ENCODE assay signal across 22 cellular contexts in the genomic region with DNA sequence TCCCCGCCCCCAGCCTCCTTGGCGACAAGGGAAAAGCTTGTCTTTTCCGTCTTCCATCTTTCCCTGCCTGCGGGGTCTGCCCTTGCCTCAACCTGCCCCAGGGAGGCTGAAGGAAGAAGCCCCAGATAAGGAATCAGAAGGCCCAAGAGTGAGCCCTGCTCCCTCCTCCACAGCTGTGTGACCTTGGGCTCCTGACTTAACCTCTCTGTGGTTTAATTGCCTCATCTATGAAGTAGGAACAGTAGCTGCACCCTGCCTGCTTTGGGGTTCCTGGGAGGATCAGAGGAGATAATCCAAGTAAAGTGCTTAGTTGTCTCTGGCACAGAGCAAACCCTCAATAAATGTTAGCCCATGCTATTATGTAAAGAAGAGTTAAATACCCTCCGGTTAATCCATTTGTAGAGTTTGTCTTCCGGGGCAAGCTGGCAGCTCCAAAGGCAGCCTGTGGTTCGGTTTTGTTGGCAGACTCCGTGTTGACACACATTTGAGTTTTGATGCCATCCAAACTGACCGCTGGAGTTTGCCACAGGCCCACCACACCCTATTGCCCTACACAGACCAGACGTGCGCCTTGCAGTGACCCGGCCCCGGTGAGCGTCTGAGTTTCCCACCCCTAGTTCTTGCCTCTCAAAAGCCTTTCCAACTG. TPM values are rescaled to one million over a fixed set of nuclear protein-coding genes. Genes with fewer than 3 reads are reported as not detected.
DNase-seq lines count a peak whose midpoint lies in the region; ATAC-seq, FAIRE-seq and TF ChIP-seq lines count a peak whose summit lies in the region.
"Had no signal": no experiment of that assay in that cellular context is flagged by ENCODE, and none has a peak within 500 bp of the region (broad histone marks: within the 10 kb centered on the region; RNA-seq: fewer than 3 reads in every experiment).

No MANE protein-coding gene starts in this region.

- DNase-seq in amniotic epithelial cell (ENCODE audit: low read depth) (peak; percentile 21), fibroblast of villous mesenchyme (ENCODE audit: low read depth) (peak; percentile 71), neural progenitor cell (ENCODE audit: low spot score) (no peak), kidney (no peak), ascending aorta (ENCODE audit: low spot score in 2 of 2) (no peak)
- DNase-seq in activated CD8-positive, alpha-beta T cell treated with anti-CD3 and anti-CD28 coated beads, Interleukin-2, amount 10 ng/mL, durations not matched to agents 7 days and 5 days: no peak
- DNase-seq: AML-193; CD4-positive, alpha-beta memory T cell; DMS79 treated with DMSO at 0.1 percent for 48 hours; GDM1; NCI-H1092; NCI-H1694; NCI-H2107; NCI-H226; PC-9 had no signal

- H3F3A ChIP-seq in neural progenitor cell (ENCODE audit: low read depth): peaks cover 7% of the 10 kb centered on the region

- no peaks in the 10 kb centered on the region for H4K20me1 ChIP-seq in neural progenitor cell (ENCODE audit: low read depth)

- H3K4me3 ChIP-seq in HEK293 (ENCODE audit: low read depth, low read length) (no peak overlapping the region), fibroblast of villous mesenchyme (ENCODE audit: low read depth, low read length) (no peak overlapping the region), neural progenitor cell (no peak overlapping the region), kidney (ENCODE audit: low read length in 2 of 2) (no peak overlapping the region), ascending aorta (no peak overlapping the region)
- H3K4me3 ChIP-seq: GM23338, PC-9 had no signal

- H3K4me1 Mint-ChIP-seq in neural progenitor cell: peaks cover 49% of the 10 kb centered on the region
- H3K4me1 Mint-ChIP-seq in activated CD8-positive, alpha-beta T cell treated with anti-CD3 and anti-CD28 coated beads, Interleukin-2, amount 10 ng/mL, durations not matched to agents 7 days and 5 days (ENCODE audit: low read depth): no peaks in the 10 kb centered on the region
- H3K4me1 Mint-ChIP-seq: CD4-positive, alpha-beta memory T cell had no signal

- intact Hi-C loops in kidney (cut with DNase I) (no loop called here), ascending aorta (cut with DNase I) (no loop called here)

- peak overlapping the region; percentile 31 for H3K4me2 ChIP-seq in neural progenitor cell
- H3K4me2 ChIP-seq: GM23338, PC-9 had no signal

- POLR2A ChIA-PET in HEK293 (lab: Yijun Ruan, JAX): no interaction called here
- POLR2A ChIA-PET in activated CD8-positive, alpha-beta T cell treated with anti-CD3 and anti-CD28 coated beads, Interleukin-2, amount 10 ng/mL, durations not matched to agents 7 days and 5 days (lab: Charles Lee): no interaction called here

- no peak for FAIRE-seq in kidney (lab: Jason Lieb, UNC)
- FAIRE-seq: GM12892, GM19239, HTR-8/SVneo had no signal

- H3K27me3 Mint-ChIP-seq in neural progenitor cell (ENCODE audit: insufficient read depth, low read depth): peaks cover 14% of the 10 kb centered on the region
- peaks cover 3% of the 10 kb centered on the region for H3K27me3 Mint-ChIP-seq in activated CD8-positive, alpha-beta T cell treated with anti-CD3 and anti-CD28 coated beads, Interleukin-2, amount 10 ng/mL, durations not matched to agents 7 days and 5 days (ENCODE audit: low read depth)

- H3K4me3 Mint-ChIP-seq in neural progenitor cell: peak overlapping the region; percentile 26
- no peak overlapping the region for H3K4me3 Mint-ChIP-seq in activated CD8-positive, alpha-beta T cell treated with anti-CD3 and anti-CD28 coated beads, Interleukin-2, amount 10 ng/mL, durations not matched to agents 7 days and 5 days
- H3K4me3 Mint-ChIP-seq: CD4-positive, alpha-beta memory T cell; GM23338 had no signal

- no peak overlapping the region for H2AFZ ChIP-seq in neural progenitor cell (replicated peaks)
- H2AFZ ChIP-seq: GM23338, PC-9 had no signal

- H3K9me3 ChIP-seq in HEK293 (ENCODE audit: control insufficient read depth, insufficient read depth, low read depth, low read length) (no peaks in the 10 kb centered on the region), neural progenitor cell (ENCODE audit: low read depth) (no peaks in the 10 kb centered on the region), kidney (ENCODE audit: control insufficient read depth in 1 of 2, low read length in 2 of 2) (no peaks in the 10 kb centered on the region), ascending aorta (no peaks in the 10 kb centered on the region)

- H3K36me3 ChIP-seq in HEK293 (ENCODE audit: control insufficient read depth in 2 of 2, insufficient read depth in 1 of 2, low read length in 2 of 2) (no peaks in the 10 kb centered on the region), neural progenitor cell (no peaks in the 10 kb centered on the region), kidney (ENCODE audit: control insufficient read depth in 1 of 2, insufficient read depth in 2 of 2, low read length in 2 of 2) (no peaks in the 10 kb centered on the region), ascending aorta (no peaks in the 10 kb centered on the region)

- no peak for TF ChIP-seq CTCF in HEK293 (tag by site-specific recombination; IDR thresholded peaks at IDR 0.05)
- no peak for TF ChIP-seq CTCF in fibroblast of villous mesenchyme (IDR thresholded peaks at IDR 0.05; ENCODE audit: insufficient read depth, low read depth, low read length)
- TF ChIP-seq CTCF in neural progenitor cell (IDR thresholded peaks at IDR 0.05): no peak
- TF ChIP-seq CTCF in kidney (IDR thresholded peaks at IDR 0.05; ENCODE audit: borderline replicate concordance, extremely low read depth, insufficient read depth): no peak
- TF ChIP-seq CTCF in ascending aorta (IDR thresholded peaks at IDR 0.05): no peak

- H3K4me1 ChIP-seq in HEK293 (ENCODE audit: control insufficient read depth, insufficient read depth, low read length) (no peaks in the 10 kb centered on the region), neural progenitor cell (peaks cover 34% of the 10 kb centered on the region), kidney (ENCODE audit: control insufficient read depth in 1 of 2, insufficient read depth in 1 of 2, low read depth in 1 of 2, low read length in 2 of 2) (peaks cover 0 to 5% of the 10 kb centered on the region in 2 donors), ascending aorta (no peaks in the 10 kb centered on the region)

- H3K9ac ChIP-seq in neural progenitor cell: no peak overlapping the region
- no peak overlapping the region for H3K9ac ChIP-seq in kidney (ENCODE audit: low read length in 2 of 2)

- CTCF ChIA-PET in HEK293 (lab: Yijun Ruan, JAX): interaction anchor here (0.6 to 1.0 kb wide), 3 partner anchors 27 to 72 kb away, joined by 3 to 5 read pairs (median 4); no protein-coding TSS in a partner anchor
- CTCF ChIA-PET in activated CD8-positive, alpha-beta T cell treated with anti-CD3 and anti-CD28 coated beads, Interleukin-2, amount 10 ng/mL, durations not matched to agents 7 days and 5 days (lab: Charles Lee): interaction anchor here (1.4 kb wide), 1 partner anchor 16 kb away, joined by 3 read pairs; no protein-coding TSS in a partner anchor

- no peak overlapping the region for H3K27ac Mint-ChIP-seq in neural progenitor cell
- no peak overlapping the region for H3K27ac Mint-ChIP-seq in activated CD8-positive, alpha-beta T cell treated with anti-CD3 and anti-CD28 coated beads, Interleukin-2, amount 10 ng/mL, durations not matched to agents 7 days and 5 days
- H3K27ac Mint-ChIP-seq: CD4-positive, alpha-beta memory T cell; GM23338 had no signal

- H3K27me3 ChIP-seq in neural progenitor cell (no peaks in the 10 kb centered on the region), ascending aorta (no peaks in the 10 kb centered on the region)

- no peaks in the 10 kb centered on the region for H3K9me3 Mint-ChIP-seq in neural progenitor cell
- no peaks in the 10 kb centered on the region for H3K9me3 Mint-ChIP-seq in activated CD8-positive, alpha-beta T cell treated with anti-CD3 and anti-CD28 coated beads, Interleukin-2, amount 10 ng/mL, durations not matched to agents 7 days and 5 days (ENCODE audit: insufficient read depth)
- H3K9me3 Mint-ChIP-seq: GM23338 had no signal

- ATAC-seq in HG03135 (IDR thresholded peaks at IDR 0.05; ENCODE audit: unreplicated experiment): no peak
- no peak for ATAC-seq in activated CD8-positive, alpha-beta T cell treated with anti-CD3 and anti-CD28 coated beads, Interleukin-2, amount 10 ng/mL, durations not matched to agents 7 days and 5 days

- no peaks in the 10 kb centered on the region for H3K36me3 Mint-ChIP-seq in neural progenitor cell
- no peaks in the 10 kb centered on the region for H3K36me3 Mint-ChIP-seq in activated CD8-positive, alpha-beta T cell treated with anti-CD3 and anti-CD28 coated beads, Interleukin-2, amount 10 ng/mL, durations not matched to agents 7 days and 5 days (ENCODE audit: low read depth)
- H3K36me3 Mint-ChIP-seq: CD4-positive, alpha-beta memory T cell had no signal

- H3K27ac ChIP-seq in HEK293 (ENCODE audit: extremely low read depth, low read depth, low read length) (no peak overlapping the region), neural progenitor cell (no peak overlapping the region), kidney (ENCODE audit: low read depth in 2 of 2, low read length in 2 of 2) (no peak overlapping the region), ascending aorta (no peak overlapping the region)
- H3K27ac ChIP-seq: PC-9 had no signal

- no peaks in the 10 kb centered on the region for H3K79me2 ChIP-seq in neural progenitor cell (ENCODE audit: low read depth)

TF ChIP-seq in HEK293, 187 proteins besides CTCF, POLR2A, EP300 and RAD21 (continues in another document):
- TF ChIP-seq ZNF416 (tag by site-specific recombination; IDR thresholded peaks at IDR 0.05) (no peak), ZNF768 (tag by site-specific recombination; IDR thresholded peaks at IDR 0.05) (peak; percentile 81; the same call in 1 of the 2 replicates), HOXA7 (CRISPR knock-in tag; IDR thresholded peaks at IDR 0.05; ENCODE audit: borderline replicate concordance) (no peak), ZNF677 (tag by site-specific recombination; IDR thresholded peaks at IDR 0.05) (no peak), ZNF639 (tag by site-specific recombination; IDR thresholded peaks at IDR 0.05) (no peak)

RNA-seq across cellular contexts. Expression of gene ELFN2, which starts 25.3 kb away (rescaled TPM):
- total RNA-seq in fibroblast of villous mesenchyme (under 0.01 and 0.32 TPM in 2 replicates), neural progenitor cell (ENCODE audit: low replicate concordance) (0.82 and 1.1 TPM in 2 replicates), kidney (4.6 TPM), ascending aorta (not detected)
- 0.19 TPM for polyA plus RNA-seq in kidney (ENCODE audit: insufficient read depth, low read depth, low replicate concordance)
- under 1 TPM; 0.05 to 0.08 TPM for total RNA-seq in activated CD8-positive, alpha-beta T cell treated with anti-CD3 and anti-CD28 coated beads, Interleukin-2, amount 10 ng/mL, durations not matched to agents 7 days and 5 days
- total RNA-seq: A673 had no signal
- polyA plus RNA-seq: CD4-positive, alpha-beta memory T cell had no signal

Comparison
In these comparisons a context has a peak if more than half of its experiments do, and no peak if none do; other contexts are left out.
1. DNase-seq: peak in amniotic epithelial cell (single experiment) and fibroblast of villous mesenchyme (single experiment); none in neural progenitor cell (single experiment), kidney (single experiment), ascending aorta (0 of 2) and activated CD8-positive, alpha-beta T cell treated with anti-CD3 and anti-CD28 coated beads, Interleukin-2, amount 10 ng/mL, durations not matched to agents 7 days and 5 days (single experiment).